In genomic region chr17:70622382-70623260, GRCh38 we compare ENCODE assay signal across 8 cellular contexts.
DNase-seq lines count a peak whose midpoint lies in the region; ATAC-seq and TF ChIP-seq lines count a peak whose summit lies in the region.

No MANE protein-coding gene starts in this region.

- H3K27me3 ChIP-seq in PC-9 (ENCODE audit: insufficient read depth, low read depth) = no peaks in the 10 kb centered on the region

- no peaks in the 10 kb centered on the region for H3K36me3 Mint-ChIP-seq in nephron (ENCODE audit: low read depth)
- H3K36me3 Mint-ChIP-seq in stimulated activated memory B cell treated with anti-CD40 and anti-IgM and Interleukin-4, amounts not matched to agents 10 μg/mL and 1 μg/mL and 100 μg/mL, for 72 hours = no peaks in the 10 kb centered on the region

- POLR2A ChIA-PET in PC-9 (lab: Charles Lee; ENCODE audit: unreplicated experiment) = no interaction called here

- no TSS peak for BruUV-seq in PC-9 (replicated peaks; lab: Mats Ljungman, UMichigan)

- peaks cover 4% of the 10 kb centered on the region for H3K27me3 Mint-ChIP-seq in nephron (ENCODE audit: low read depth)
- no peaks in the 10 kb centered on the region for H3K27me3 Mint-ChIP-seq in stimulated activated memory B cell treated with anti-CD40 and anti-IgM and Interleukin-4, amounts not matched to agents 10 μg/mL and 1 μg/mL and 100 μg/mL, for 72 hours

- ATAC-seq in GM18867 (IDR thresholded peaks at IDR 0.05; ENCODE audit: unreplicated experiment) (no peak), HG03432 (IDR thresholded peaks at IDR 0.05; ENCODE audit: unreplicated experiment) (no peak)
- ATAC-seq in stimulated activated memory B cell treated with anti-CD40 and anti-IgM and Interleukin-4, amounts not matched to agents 10 μg/mL and 1 μg/mL and 100 μg/mL, for 72 hours = no peak

- peaks cover 2% of the 10 kb centered on the region for H3K9me3 Mint-ChIP-seq in nephron
- H3K9me3 Mint-ChIP-seq in stimulated activated memory B cell treated with anti-CD40 and anti-IgM and Interleukin-4, amounts not matched to agents 10 μg/mL and 1 μg/mL and 100 μg/mL, for 72 hours = no peaks in the 10 kb centered on the region

- H2AFZ ChIP-seq in PC-9 = no peak overlapping the region; the same call in 1 of the 2 replicates

- peak overlapping the region; percentile 79 to 91 (median 90) for H3K27ac Mint-ChIP-seq in nephron
- H3K27ac Mint-ChIP-seq in stimulated activated memory B cell treated with anti-CD40 and anti-IgM and Interleukin-4, amounts not matched to agents 10 μg/mL and 1 μg/mL and 100 μg/mL, for 72 hours = no peak overlapping the region

- peaks cover 24% of the 10 kb centered on the region for H3K4me1 Mint-ChIP-seq in nephron
- no peaks in the 10 kb centered on the region for H3K4me1 Mint-ChIP-seq in stimulated activated memory B cell treated with anti-CD40 and anti-IgM and Interleukin-4, amounts not matched to agents 10 μg/mL and 1 μg/mL and 100 μg/mL, for 72 hours

- H3K79me2 ChIP-seq in PC-9 (ENCODE audit: low read depth) = no peaks in the 10 kb centered on the region

- no peaks in the 10 kb centered on the region for H3F3A ChIP-seq in PC-9 (ENCODE audit: insufficient read depth, low read depth)

- H3K4me2 ChIP-seq in PC-9 = no peak overlapping the region

- CTCF ChIA-PET in PC-9 (lab: Charles Lee) = no interaction called here

- TF ChIP-seq CTCF in PC-9 (conservative IDR thresholded peaks at IDR 0.05) (peak; percentile 72), epithelial cell of esophagus (IDR thresholded peaks at IDR 0.05; ENCODE audit: insufficient read depth, low read depth, low read length, missing control alignments) (peak; percentile 73), nephron (IDR thresholded peaks at IDR 0.05; ENCODE audit: unreplicated experiment in 3 of 3) (peak; percentile 48 to 66 (median 55))

- DNase-seq in DMS153 (lab: John Stamatoyannopoulos, UW) (peak; percentile 12), PC-9 (peak in 1 of 2 experiments; percentile 39), epithelial cell of esophagus (ENCODE audit: low read depth) (peak; percentile 59)
- DNase-seq in Jurkat, Clone E6-1 (ENCODE audit: low read depth, low spot score) = peak; percentile 33

- no peak overlapping the region for H3K27ac ChIP-seq in PC-9

- H4K20me1 ChIP-seq in PC-9 (ENCODE audit: insufficient read depth) = no peaks in the 10 kb centered on the region

- H3K36me3 ChIP-seq in PC-9 (ENCODE audit: low read depth) = no peaks in the 10 kb centered on the region

- H3K9me3 ChIP-seq in PC-9 (ENCODE audit: insufficient read depth, low read depth) = no peaks in the 10 kb centered on the region

- intact Hi-C loops in PC-9 (cut with micrococcal nuclease; ENCODE audit: unreplicated experiment) = loop anchor here (1.0 to 2.0 kb wide), 3 partner anchors 1016 to 1096 kb away; no protein-coding TSS in a partner anchor

- H3K4me1 ChIP-seq in PC-9 (replicated peaks; ENCODE audit: insufficient read depth) = no peaks in the 10 kb centered on the region

- no peaks in the 10 kb centered on the region for H3K9me2 ChIP-seq in PC-9 (ENCODE audit: insufficient read depth)

- no peak overlapping the region for H3K4me3 Mint-ChIP-seq in nephron
- H3K4me3 Mint-ChIP-seq in stimulated activated memory B cell treated with anti-CD40 and anti-IgM and Interleukin-4, amounts not matched to agents 10 μg/mL and 1 μg/mL and 100 μg/mL, for 72 hours = no peak overlapping the region

- H3K4me3 ChIP-seq in Jurkat, Clone E6-1 (ENCODE audit: low read length) = no peak overlapping the region
- H3K4me3 ChIP-seq in PC-9 (no peak overlapping the region), epithelial cell of esophagus (ENCODE audit: low read length) (no peak overlapping the region)
